Comparison of ENCODE assay signal across 10 cellular contexts in genomic region chrX:53481093-53481492, GRCh38. TPM values are rescaled to one million over a fixed set of nuclear protein-coding genes. Genes with fewer than 3 reads are reported as not detected.
DNase-seq lines count a peak whose midpoint lies in the region; ATAC-seq, FAIRE-seq and TF ChIP-seq lines count a peak whose summit lies in the region.
"Had no signal": no experiment of that assay in that cellular context is flagged by ENCODE, and none has a peak within 500 bp of the region (broad histone marks: within the 10 kb centered on the region; RNA-seq: fewer than 3 reads in every experiment).

No MANE protein-coding gene starts in this region.

- H3K23ac ChIP-seq in H1 (ENCODE audit: insufficient read length): no peak overlapping the region

- DNase-seq in A172 (ENCODE audit: low spot score) (peak; percentile 1), DND-41 (peak; percentile 17), NT2/D1 (ENCODE audit: low read depth, low spot score) (peak; percentile 16), H1 (ENCODE audit: low read depth in 1 of 2, low spot score in 2 of 2) (peak in 1 of 2 experiments; percentile 45), middle frontal gyrus (ENCODE audit: extremely low spot score, low spot score) (no peak)
- DNase-seq: islet precursor cell had no signal

- no peak overlapping the region for H2BK5ac ChIP-seq in H1 (ENCODE audit: low read depth, low read length)

- H3K79me1 ChIP-seq in H1 (ENCODE audit: low read depth, low read length): no peaks in the 10 kb centered on the region

- H3K27me3 ChIP-seq in DND-41 (ENCODE audit: insufficient read depth, low read length, poor library complexity) (no peaks in the 10 kb centered on the region), NT2/D1 (ENCODE audit: insufficient read depth, insufficient read length) (no peaks in the 10 kb centered on the region), H1 (replicated peaks in 1 of 4; ENCODE audit: control insufficient read depth in 3 of 4, extremely low read depth in 1 of 4, insufficient read depth in 3 of 4, low read length in 3 of 4) (no peaks in the 10 kb centered on the region)
- H3K27me3 ChIP-seq: ascending aorta had no signal

- H4K8ac ChIP-seq in H1 (ENCODE audit: extremely low read depth, insufficient read depth, low read length): no peak overlapping the region

- TF ChIP-seq EP300 in H1 (IDR thresholded peaks at IDR 0.05; ENCODE audit: borderline replicate concordance in 1 of 2, low read depth in 2 of 2, low read length in 2 of 2): no peak

- no peak overlapping the region for H3K4ac ChIP-seq in H1 (replicated peaks; ENCODE audit: insufficient read length, low read depth, low read length)

- H3K36me3 ChIP-seq in DND-41 (ENCODE audit: insufficient read depth, low read length): no peaks in the 10 kb centered on the region
- H3K36me3 ChIP-seq in NT2/D1 (ENCODE audit: insufficient read depth, insufficient read length, low read length): no peaks in the 10 kb centered on the region
- H3K36me3 ChIP-seq in H1 (ENCODE audit: control insufficient read depth in 2 of 4, insufficient read depth in 4 of 4, low read length in 3 of 4): no peaks in the 10 kb centered on the region
- H3K36me3 ChIP-seq: ascending aorta had no signal

- H3K9ac ChIP-seq in DND-41 (ENCODE audit: low read depth, low read length): no peak overlapping the region
- no peak overlapping the region for H3K9ac ChIP-seq in NT2/D1 (ENCODE audit: insufficient read length, low read depth)
- H3K9ac ChIP-seq in H1 (replicated peaks in 1 of 4; ENCODE audit: extremely low read depth in 1 of 4, low read depth in 3 of 4, low read length in 3 of 4): no peak overlapping the region

- H3K27ac ChIP-seq in DND-41 (ENCODE audit: low read length): no peak overlapping the region
- H3K27ac ChIP-seq in H1 (ENCODE audit: low read depth, low read length): no peak overlapping the region
- H3K27ac ChIP-seq: ascending aorta had no signal

- no peak for TF ChIP-seq POLR2A in H1 (IDR thresholded peaks at IDR 0.05; ENCODE audit: control extremely low read depth in 1 of 2, low read depth in 2 of 2, low read length in 2 of 2)

- no peak overlapping the region for H3K18ac ChIP-seq in H1 (ENCODE audit: extremely low read depth, low read length)

- POLR2A ChIA-PET in H1 (lab: Charles Lee; ENCODE audit: partially characterized antibody): interaction anchor here (1.8 kb wide), 1 partner anchor 50 kb away, joined by 5 read pairs; no protein-coding TSS in a partner anchor

- no peaks in the 10 kb centered on the region for H3K23me2 ChIP-seq in H1 (ENCODE audit: low read depth, low read length)

- CTCF ChIA-PET in H1 (lab: Charles Lee; ENCODE audit: partially characterized antibody): interaction anchor here (0.7 to 3.7 kb wide), 25 partner anchors 9 to 345 kb away, joined by 3 to 21 read pairs (median 5); no protein-coding TSS in a partner anchor

- TF ChIP-seq CTCF in DND-41 (IDR thresholded peaks at IDR 0.05; ENCODE audit: borderline replicate concordance, extremely low read depth, low read length, poor library complexity, severe bottlenecking) (peak; percentile 45), H1 (IDR thresholded peaks at IDR 0.05; ENCODE audit: control extremely low read depth in 1 of 3, insufficient read depth in 1 of 3, low read depth in 1 of 3, low read length in 3 of 3) (peak; percentile 32 to 50 (median 44); a peak in 3 of 4 replicates)

- H3K14ac ChIP-seq in H1 (ENCODE audit: insufficient read length): no peak overlapping the region

- H4K91ac ChIP-seq in H1 (replicated peaks; ENCODE audit: insufficient read length, low read length): no peak overlapping the region

- H3K9me3 ChIP-seq in DND-41 (ENCODE audit: insufficient read depth, low read length, severe bottlenecking) (no peaks in the 10 kb centered on the region), NT2/D1 (ENCODE audit: insufficient read depth, low read length) (no peaks in the 10 kb centered on the region), H1 (ENCODE audit: insufficient read depth in 2 of 2, low read depth in 1 of 2, low read length in 1 of 2) (no peaks in the 10 kb centered on the region)
- H3K9me3 ChIP-seq: ascending aorta had no signal

- no peak overlapping the region for H3K4me3 ChIP-seq in DND-41 (ENCODE audit: low read depth in 1 of 2, low read length in 2 of 2)
- H3K4me3 ChIP-seq in NT2/D1 (ENCODE audit: insufficient read length, low read depth): no peak overlapping the region
- no peak overlapping the region for H3K4me3 ChIP-seq in H1 (ENCODE audit: extremely low read depth in 1 of 4, insufficient read depth in 2 of 4, low read depth in 3 of 4, low read length in 4 of 4)
- H3K4me3 ChIP-seq: ascending aorta had no signal

- no peak overlapping the region for H2AK5ac ChIP-seq in H1 (ENCODE audit: low read depth, low read length)

- peak in 1 of 2 experiments; percentile 29; a peak in 1 of 4 replicates for TF ChIP-seq RAD21 in H1 (IDR thresholded peaks at IDR 0.05 in 1 of 2, conservative IDR thresholded peaks at IDR 0.05 in 1 of 2; ENCODE audit: low read depth in 2 of 2, low read length in 2 of 2)

- no peak for FAIRE-seq in H1 (lab: Jason Lieb, UNC)

- H2BK120ac ChIP-seq in H1 (replicated peaks; ENCODE audit: low read depth, low read length): no peak overlapping the region

- H3K79me2 ChIP-seq in DND-41 (ENCODE audit: insufficient read depth, low read length) (no peaks in the 10 kb centered on the region), H1 (ENCODE audit: control insufficient read depth in 1 of 2, insufficient read depth in 2 of 2, low read length in 2 of 2) (no peaks in the 10 kb centered on the region)

- H2BK12ac ChIP-seq in H1 (ENCODE audit: low read depth, low read length): no peak overlapping the region

- H3K4me2 ChIP-seq in DND-41 (ENCODE audit: insufficient read depth, low read length): no peak overlapping the region
- H3K4me2 ChIP-seq in H1 (ENCODE audit: insufficient read depth in 1 of 2, low read depth in 2 of 2, low read length in 2 of 2): no peak overlapping the region

- no peak overlapping the region for H2BK15ac ChIP-seq in H1 (ENCODE audit: low read length)

- H4K20me1 ChIP-seq in DND-41 (ENCODE audit: insufficient read depth, low read length) (no peaks in the 10 kb centered on the region), H1 (replicated peaks in 1 of 2; ENCODE audit: control insufficient read depth in 1 of 2, insufficient read depth in 2 of 2, low read length in 2 of 2) (no peaks in the 10 kb centered on the region)

- ATAC-seq in DND-41 (ENCODE audit: insufficient read depth, low read depth): no peak
- ATAC-seq in GM18519 (IDR thresholded peaks at IDR 0.05; ENCODE audit: low FRiP score, unreplicated experiment): no peak
- ATAC-seq in HG03196 (IDR thresholded peaks at IDR 0.05; ENCODE audit: unreplicated experiment): no peak
- no peak for ATAC-seq in HG02798 (IDR thresholded peaks at IDR 0.05; ENCODE audit: poor library complexity, unreplicated experiment)

- H2BK20ac ChIP-seq in H1 (ENCODE audit: low read length): no peak overlapping the region

- no peak overlapping the region for H4K5ac ChIP-seq in H1 (ENCODE audit: insufficient read length, low read depth, low read length)

- no peaks in the 10 kb centered on the region for H3K4me1 ChIP-seq in DND-41 (ENCODE audit: insufficient read depth, low read length)
- H3K4me1 ChIP-seq in NT2/D1 (ENCODE audit: insufficient read depth, insufficient read length): peaks cover 8% of the 10 kb centered on the region
- peaks cover 0 to 3% (median 0%) of the 10 kb centered on the region in 4 experiments; a peak in 4 of 7 replicates for H3K4me1 ChIP-seq in H1 (replicated peaks in 1 of 4; ENCODE audit: control insufficient read depth in 3 of 4, insufficient read depth in 4 of 4, low read length in 3 of 4)
- H3K4me1 ChIP-seq: ascending aorta had no signal

- WGBS in H1 (ENCODE audit: extremely low coverage in 1 of 2, insufficient coverage in 1 of 2, insufficient read length in 1 of 2, insufficient replicate concordance in 2 of 2, low coverage in 1 of 2, low lambda C conversion rate in 2 of 2, missing lambda C conversion rate in 1 of 2), 2 experiments: 46% methylated on average over 5 of the region's 5 CpGs; no CpG with 5 or more reads in 1 of the 2 experiments

- no peak overlapping the region for H2AFZ ChIP-seq in DND-41 (ENCODE audit: low read depth, low read length)
- no peak overlapping the region for H2AFZ ChIP-seq in H1 (ENCODE audit: low read length)

- H3K56ac ChIP-seq in H1 (replicated peaks; ENCODE audit: insufficient read length, low read depth, low read length): no peak overlapping the region

RNA-seq across cellular contexts. Expression of gene HSD17B10, which starts 46.9 kb away (rescaled TPM):
- 128 and 156 TPM in 2 replicates for total RNA-seq in A172 (2014; rRNA removed; shearing (Covaris generic))
- 114 and 116 TPM in 2 replicates for total RNA-seq in H1 (2021; fragmentation: NEBNext Ultra II Directional; extraction: Animal tissue kit (Norgen Biotek cat#: 25700))
- polyA plus RNA-seq in H1 (2011; rRNA removed): 223 and 236 TPM in 2 replicates
- 227 TPM for polyA plus RNA-seq in H1 (2011; cell fraction: cytosol; rRNA removed)
- 156 TPM for polyA plus RNA-seq in H1 (2011; cell fraction: nucleus; rRNA removed)
- polyA plus RNA-seq in H1 (2012, experiment 1 of 2): 129 to 187 TPM (median 174 TPM) in 4 replicates
- polyA plus RNA-seq in H1 (2012, experiment 2 of 2): 204 TPM
- polyA plus RNA-seq in H1 (2013, experiment 1 of 2): 104 TPM
- 99.9 TPM for polyA plus RNA-seq in H1 (2013, experiment 2 of 2)
- polyA minus RNA-seq in H1 (2011; rRNA and poly(A)+ RNA removed): 107 and 123 TPM in 2 replicates
- polyA minus RNA-seq in H1 (2011; cell fraction: cytosol; rRNA and poly(A)+ RNA removed): 44.4 TPM
- 29.3 TPM for polyA minus RNA-seq in H1 (2011; cell fraction: nucleus; rRNA and poly(A)+ RNA removed)

RNA-seq across cellular contexts. Expression of gene RIBC1, which starts 58.4 kb away (rescaled TPM):
- 0.48 and 2.6 TPM in 2 replicates for total RNA-seq in A172 (2014; rRNA removed; shearing (Covaris generic))
- total RNA-seq in H1 (2021; fragmentation: NEBNext Ultra II Directional; extraction: Animal tissue kit (Norgen Biotek cat#: 25700)): 0.82 and 0.97 TPM in 2 replicates
- polyA plus RNA-seq in H1 (2011; rRNA removed): 0.41 and 0.46 TPM in 2 replicates
- 0.62 TPM for polyA plus RNA-seq in H1 (2011; cell fraction: cytosol; rRNA removed)
- polyA plus RNA-seq in H1 (2011; cell fraction: nucleus; rRNA removed): 0.66 TPM
- polyA plus RNA-seq in H1 (2012, experiment 1 of 2): 0.97 to 1.9 TPM (median 1.3 TPM) in 4 replicates
- 0.20 TPM for polyA plus RNA-seq in H1 (2012, experiment 2 of 2)
- 0.61 TPM for polyA plus RNA-seq in H1 (2013, experiment 1 of 2)
- polyA plus RNA-seq in H1 (2013, experiment 2 of 2): 0.70 TPM
- polyA minus RNA-seq in H1 (2011; rRNA and poly(A)+ RNA removed): 0.41 TPM in 2 replicates
- polyA minus RNA-seq in H1 (2011; cell fraction: cytosol; rRNA and poly(A)+ RNA removed): not detected
- 0.60 TPM for polyA minus RNA-seq in H1 (2011; cell fraction: nucleus; rRNA and poly(A)+ RNA removed)
- total RNA-seq: ascending aorta had no signal

RNA-seq across cellular contexts. Expression of gene SMC1A, which starts 58.6 kb away (rescaled TPM):
- 32.5 and 54.9 TPM in 2 replicates for total RNA-seq in A172 (2014; rRNA removed; shearing (Covaris generic))
- total RNA-seq in H1 (2021; fragmentation: NEBNext Ultra II Directional; extraction: Animal tissue kit (Norgen Biotek cat#: 25700)): 98.1 and 104 TPM in 2 replicates
- polyA plus RNA-seq in H1 (2011; rRNA removed): 22.2 and 23.6 TPM in 2 replicates
- polyA plus RNA-seq in H1 (2011; cell fraction: cytosol; rRNA removed): 40.1 TPM
- polyA plus RNA-seq in H1 (2011; cell fraction: nucleus; rRNA removed): 39.9 TPM
- 60.2 to 103 TPM (median 76.3 TPM) in 4 replicates for polyA plus RNA-seq in H1 (2012, experiment 1 of 2)
- polyA plus RNA-seq in H1 (2012, experiment 2 of 2): 3.6 TPM
- polyA plus RNA-seq in H1 (2013, experiment 1 of 2): 69.5 TPM
- 71.4 TPM for polyA plus RNA-seq in H1 (2013, experiment 2 of 2)
- polyA minus RNA-seq in H1 (2011; rRNA and poly(A)+ RNA removed): 62.3 and 74.3 TPM in 2 replicates
- 62.3 TPM for polyA minus RNA-seq in H1 (2011; cell fraction: cytosol; rRNA and poly(A)+ RNA removed)
- 54.4 TPM for polyA minus RNA-seq in H1 (2011; cell fraction: nucleus; rRNA and poly(A)+ RNA removed)
